Comparison of ENCODE assay signal across 30 cellular contexts in the genomic region with DNA sequence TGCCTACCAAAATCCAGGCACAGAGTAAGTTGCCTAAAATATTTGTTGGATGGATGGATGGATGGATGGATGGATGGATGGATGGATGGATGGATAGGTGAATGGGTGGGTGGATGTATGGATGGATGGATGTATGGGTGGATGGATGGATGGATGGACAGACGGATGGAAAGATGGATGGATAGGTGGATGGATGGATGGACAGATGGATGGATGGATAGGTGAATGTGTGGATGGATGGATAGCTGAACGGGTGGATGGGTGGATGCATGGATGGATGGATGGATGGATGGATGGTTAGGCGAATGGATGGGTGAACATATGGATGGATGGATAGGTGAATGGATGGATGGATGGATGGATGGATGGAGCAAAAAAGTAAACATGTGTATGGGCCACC.
"Had no signal": no experiment of that assay in that cellular context is flagged by ENCODE, and none has a peak within 500 bp of the region (broad histone marks: within the 10 kb centered on the region; RNA-seq: fewer than 3 reads in every experiment).

No MANE protein-coding gene starts in this region.

- H3K27ac ChIP-seq: ascending aorta, RWPE1, WERI-Rb-1 had no signal

- H3K4me3 Mint-ChIP-seq: activated CD4-positive, alpha-beta memory T cell treated with anti-CD3 and anti-CD28 coated beads, Interleukin-2, amount 10 ng/mL, durations not matched to agents 7 days and 5 days; activated naive CD8-positive, alpha-beta T cell had no signal

- H3K27me3 ChIP-seq: ascending aorta, MG63 had no signal

- H3K4me1 ChIP-seq: ascending aorta had no signal

- H3K4me3 ChIP-seq: ascending aorta, MG63, PC-9 had no signal

- H3K9me3 ChIP-seq: ascending aorta, MG63 had no signal

- H3K27ac Mint-ChIP-seq: activated CD4-positive, alpha-beta memory T cell treated with anti-CD3 and anti-CD28 coated beads, Interleukin-2, amount 10 ng/mL, durations not matched to agents 7 days and 5 days; activated naive CD4-positive, alpha-beta T cell treated with anti-CD3 and anti-CD28 coated beads, Interleukin-2, amount 10 ng/mL, durations not matched to agents 7 days and 5 days; activated naive CD8-positive, alpha-beta T cell had no signal

- H3K9me3 Mint-ChIP-seq: activated naive CD4-positive, alpha-beta T cell treated with anti-CD3 and anti-CD28 coated beads, Interleukin-2, amount 10 ng/mL, durations not matched to agents 7 days and 5 days had no signal

- DNase-seq: activated CD4-positive, alpha-beta memory T cell treated with anti-CD3 and anti-CD28 coated beads, Interleukin-2, amount 10 ng/mL, durations not matched to agents 7 days and 5 days; activated CD4-positive, alpha-beta T cell treated with anti-CD3 and anti-CD28 coated beads for 1 hour; activated CD4-positive, alpha-beta T cell treated with anti-CD3 and anti-CD28 coated beads for 48 hours; activated CD4-positive, CD25-positive, alpha-beta regulatory T cell; activated CD8-positive, alpha-beta memory T cell treated with anti-CD3 and anti-CD28 coated beads for 24 hours; activated CD8-positive, alpha-beta memory T cell treated with anti-CD3 and anti-CD28 coated beads, Interleukin-2, amount 10 ng/mL, durations not matched to agents 7 days and 5 days; activated effector memory CD4-positive, alpha-beta T cell treated with Interleukin-2 at 50 U/mL for 16 hours; activated naive CD4-positive, alpha-beta T cell treated with anti-CD3 and anti-CD28 coated beads, Interleukin-2, amount 10 ng/mL, durations not matched to agents 7 days and 5 days; activated T-cell treated with anti-CD3 and anti-CD28 coated beads, Interleukin-2, amount 50 U/mL, for 48 hours; amygdala; Kasumi-1; MG63; NCI-H1092; NCI-H1436 treated with DMSO at 0.1 percent for 48 hours; NCI-H1694 treated with DMSO at 0.1 percent for 48 hours; NCI-H2029; NCI-H2107; NCI-H2171; NCI-H510A; NCI-H526; NCI-H748 treated with DMSO at 0.1 percent for 48 hours; PC-9; Right ventricle myocardium superior; SW 1271; T1000; WERI-Rb-1 had no signal

- FAIRE-seq: RCC 7860 had no signal

- H3K36me3 Mint-ChIP-seq: activated CD8-positive, alpha-beta memory T cell treated with anti-CD3 and anti-CD28 coated beads, Interleukin-2, amount 10 ng/mL, durations not matched to agents 7 days and 5 days; activated naive CD4-positive, alpha-beta T cell treated with anti-CD3 and anti-CD28 coated beads, Interleukin-2, amount 10 ng/mL, durations not matched to agents 7 days and 5 days; activated naive CD8-positive, alpha-beta T cell had no signal

- H3K36me3 ChIP-seq: ascending aorta, MG63 had no signal
